8 cellular contexts compared by ENCODE assay signal in genomic region chr2:20050104-20050711, GRCh38. TPM values are rescaled to one million over a fixed set of nuclear protein-coding genes. Genes with fewer than 3 reads are reported as not detected.
DNase-seq lines count a peak whose midpoint lies in the region; ATAC-seq and TF ChIP-seq lines count a peak whose summit lies in the region.

No MANE protein-coding gene starts in this region.

- H4K8ac ChIP-seq in IMR-90 (ENCODE audit: low read depth in 2 of 2, low read length in 2 of 2) = peak overlapping the region; percentile 43 to 63; a peak in 3 of 4 replicates

- H2BK15ac ChIP-seq in IMR-90 (ENCODE audit: low read depth, low read length) = 0 out of 3 replicates have a peak overlapping the region, but pooled peaks have one; percentile 11

- WGBS in IMR-90 (ENCODE audit: extremely low coverage in 2 of 2, insufficient read length in 1 of 2), 2 experiments = 0% methylated on average over 3 of the region's 11 CpGs; no CpG with 5 or more reads in 1 of the 2 experiments
- 3% methylated on average over 11 of the region's 11 CpGs for WGBS in mammary epithelial cell (ENCODE audit: low coverage, missing lambda C conversion rate)

- in situ Hi-C loops in IMR-90 (cut with MboI; ENCODE audit: low sequenced_read_pairs) = no loop called here
- in situ Hi-C loops in mammary epithelial cell (cut with MboI; ENCODE audit: low sequenced_read_pairs in 2 of 2) = no loop called here

- peak overlapping the region; percentile 66 for H3K18ac ChIP-seq in IMR-90 (ENCODE audit: low read depth, low read length)

- H2BK5ac ChIP-seq in IMR-90 (ENCODE audit: low read depth, low read length, poor library complexity, severe bottlenecking) = peak overlapping the region; percentile 87

- H2BK120ac ChIP-seq in IMR-90 (ENCODE audit: low read depth, low read length) = no peak overlapping the region; the same call in 1 of the 2 replicates

- CTCF ChIA-PET in IMR-90 (lab: Yijun Ruan, JAX) (interaction anchor here (0.7 to 1.8 kb wide), 2 partner anchors 17 to 44 kb away, joined by 3 to 5 read pairs; no protein-coding TSS in a partner anchor), mammary epithelial cell (lab: Charles Lee; ENCODE audit: low non-redundant PET) (interaction anchor here (1.5 kb wide), 1 partner anchor 34 kb away, joined by 7 read pairs; no protein-coding TSS in a partner anchor)

- H3K4me3 ChIP-seq in BLaER1 = peak overlapping the region; percentile 90
- peak overlapping the region; percentile 77 for H3K4me3 ChIP-seq in IMR-90 (ENCODE audit: insufficient read depth, low read depth, low read length)
- peak overlapping the region; percentile 75 to 97 (median 87) for H3K4me3 ChIP-seq in mammary epithelial cell (replicated peaks in 1 of 3; ENCODE audit: insufficient read depth in 1 of 3, low read depth in 2 of 3, low read length in 3 of 3)
- H3K4me3 ChIP-seq in vagina = peak overlapping the region; percentile 74 to 89

- H3K27me3 Mint-ChIP-seq in memory B cell (peaks cover 5% of the 10 kb centered on the region), progenitor cell of endocrine pancreas (no peaks in the 10 kb centered on the region)

- H3K36me3 ChIP-seq in BLaER1 (peaks cover 12% of the 10 kb centered on the region; the same call in 1 of the 2 replicates), IMR-90 (ENCODE audit: control insufficient read depth, insufficient read depth, low read length) (peaks cover 5% of the 10 kb centered on the region; the same call in 1 of the 2 replicates), mammary epithelial cell (ENCODE audit: insufficient read depth, low read length) (no peaks in the 10 kb centered on the region), vagina (no peaks in the 10 kb centered on the region)

- H3K79me1 ChIP-seq in IMR-90 (ENCODE audit: low read depth in 1 of 2, low read length in 2 of 2) = peaks cover 0 to 38% of the 10 kb centered on the region in 2 experiments; a peak in 2 of 4 replicates

- H3K4me1 Mint-ChIP-seq in memory B cell (peaks cover 20% of the 10 kb centered on the region), progenitor cell of endocrine pancreas (ENCODE audit: low read depth) (peaks cover 39% of the 10 kb centered on the region)

- TF ChIP-seq RAD21 in IMR-90 (IDR thresholded peaks at IDR 0.05; ENCODE audit: low read length) = no peak

- TF ChIP-seq POLR2A in IMR-90 (IDR thresholded peaks at IDR 0.05; ENCODE audit: low read depth, low read length) = no peak
- TF ChIP-seq POLR2A in vagina (IDR thresholded peaks at IDR 0.05) = no peak

- TF ChIP-seq CTCF in IMR-90 (conservative IDR thresholded peaks at IDR 0.05; ENCODE audit: low read depth, low read length) = no peak
- no peak for TF ChIP-seq CTCF in mammary epithelial cell (conservative IDR thresholded peaks at IDR 0.05 in 1 of 2, IDR thresholded peaks at IDR 0.05 in 1 of 2; ENCODE audit: extremely low read depth in 1 of 2, insufficient read depth in 1 of 2, low read depth in 1 of 2, low read length in 2 of 2)
- TF ChIP-seq CTCF in vagina (IDR thresholded peaks at IDR 0.05) = no peak
- no peak for TF ChIP-seq CTCF in progenitor cell of endocrine pancreas (IDR thresholded peaks at IDR 0.05; ENCODE audit: unreplicated experiment)

- BruUV-seq in IMR-90 (replicated peaks; lab: Mats Ljungman, UMichigan) (no TSS peak), mammary epithelial cell (replicated peaks; lab: Mats Ljungman, UMichigan) (no TSS peak)

- no peaks in the 10 kb centered on the region for H3K27me3 ChIP-seq in BLaER1
- H3K27me3 ChIP-seq in IMR-90 (ENCODE audit: control insufficient read depth, insufficient read depth, low read length) = no peaks in the 10 kb centered on the region
- H3K27me3 ChIP-seq in mammary epithelial cell (ENCODE audit: insufficient read depth, low read length) = no peaks in the 10 kb centered on the region
- no peaks in the 10 kb centered on the region for H3K27me3 ChIP-seq in vagina

- H3K56ac ChIP-seq in IMR-90 (ENCODE audit: extremely low read depth, insufficient read depth, low read length) = peak overlapping the region; percentile 90

- peak overlapping the region; percentile 96 for H3K4ac ChIP-seq in IMR-90 (ENCODE audit: low read depth, low read length)

- H2AK5ac ChIP-seq in IMR-90 (ENCODE audit: low read depth, low read length) = peak overlapping the region; percentile 87

- H3K4me2 ChIP-seq in BLaER1 (peak overlapping the region; percentile 89), IMR-90 (ENCODE audit: low read depth, low read length) (peak overlapping the region; percentile 93), mammary epithelial cell (ENCODE audit: insufficient read depth, low read depth, low read length) (peak overlapping the region; percentile 93)

- peak overlapping the region; percentile 59 for H3K23ac ChIP-seq in IMR-90 (ENCODE audit: low read depth, low read length)

- ATAC-seq in GM18868 (IDR thresholded peaks at IDR 0.05; ENCODE audit: unreplicated experiment) (peak; percentile 33), IMR-90 (ENCODE audit: low read depth) (no peak), memory B cell (ENCODE audit: low read depth) (peak; percentile 59)

- H3K9me3 Mint-ChIP-seq in memory B cell = no peaks in the 10 kb centered on the region
- no peaks in the 10 kb centered on the region for H3K9me3 Mint-ChIP-seq in progenitor cell of endocrine pancreas (ENCODE audit: low read depth)

- H3K14ac ChIP-seq in IMR-90 (replicated peaks; ENCODE audit: low read depth, low read length) = peak overlapping the region; percentile 39

- peaks cover 31% of the 10 kb centered on the region for H4K20me1 ChIP-seq in BLaER1
- H4K20me1 ChIP-seq in IMR-90 (ENCODE audit: insufficient read depth, low read length) = peaks cover 52% of the 10 kb centered on the region
- no peaks in the 10 kb centered on the region for H4K20me1 ChIP-seq in mammary epithelial cell (ENCODE audit: insufficient read depth, low read length)

- no peak overlapping the region for H3K27ac Mint-ChIP-seq in memory B cell
- H3K27ac Mint-ChIP-seq in progenitor cell of endocrine pancreas = no peak overlapping the region

- H3K36me3 Mint-ChIP-seq in memory B cell (no peaks in the 10 kb centered on the region), progenitor cell of endocrine pancreas (ENCODE audit: insufficient read depth) (peaks cover 4% of the 10 kb centered on the region)

- peak overlapping the region; percentile 68 for H4K5ac ChIP-seq in IMR-90 (ENCODE audit: low read depth, low read length)

- peaks cover 2% of the 10 kb centered on the region for H3K9me1 ChIP-seq in IMR-90 (ENCODE audit: insufficient read depth, low read length)

- intact Hi-C loops in IMR-90 (cut with micrococcal nuclease) = loop anchor here (1.0 kb wide), 1 partner anchor 12 kb away; no protein-coding TSS in a partner anchor
- intact Hi-C loops in mammary epithelial cell (cut with micrococcal nuclease) = loop anchor here (1.0 to 5.0 kb wide), 4 partner anchors 35 to 181 kb away; no protein-coding TSS in a partner anchor
- intact Hi-C loops in vagina (cut with DNase I) = no loop called here

- H4K91ac ChIP-seq in IMR-90 (ENCODE audit: insufficient read depth, low read depth, low read length) = peak overlapping the region; percentile 72; the same call in 1 of the 2 replicates

- H2BK20ac ChIP-seq in IMR-90 (ENCODE audit: low read depth, low read length) = no peak overlapping the region

- dilution Hi-C loops in IMR-90 (cut with HindIII; ENCODE audit: low sequenced_read_pairs, unreplicated experiment) = no loop called here
- dilution Hi-C loops in mammary epithelial cell (cut with HindIII; ENCODE audit: low sequenced_read_pairs) = no loop called here

- no peak overlapping the region for H3K4me3 Mint-ChIP-seq in memory B cell
- H3K4me3 Mint-ChIP-seq in progenitor cell of endocrine pancreas (ENCODE audit: low read depth) = no peak overlapping the region

- H2AK9ac ChIP-seq in IMR-90 (replicated peaks; ENCODE audit: low read depth, low read length, poor library complexity) = peak overlapping the region; percentile 92

- POLR2A ChIA-PET in IMR-90 (lab: Charles Lee; ENCODE audit: unreplicated experiment) = interaction anchor here (0.5 to 1.5 kb wide), 3 partner anchors 13 to 44 kb away, joined by 3 to 7 read pairs (median 6); no protein-coding TSS in a partner anchor

- H2AFZ ChIP-seq in IMR-90 (replicated peaks; ENCODE audit: low read length, poor library complexity) (peak overlapping the region; percentile 1), mammary epithelial cell (ENCODE audit: low read depth, low read length) (no peak overlapping the region)

- peaks cover 59% of the 10 kb centered on the region for H3K79me2 ChIP-seq in mammary epithelial cell (ENCODE audit: insufficient read depth, low read length)

- DNase-seq in IMR-90 (peak; percentile 88), RPMI7951 (ENCODE audit: low read depth) (peak; percentile 68), mammary epithelial cell (peak; percentile 84), memory B cell (ENCODE audit: low spot score in 2 of 2) (peak; percentile 35 to 67), vagina (ENCODE audit: extremely low spot score in 2 of 2) (no peak), progenitor cell of endocrine pancreas (ENCODE audit: low spot score, unreplicated experiment) (no peak)

- peak overlapping the region; percentile 92 for H3K9ac ChIP-seq in BLaER1
- H3K9ac ChIP-seq in IMR-90 (ENCODE audit: low read depth, low read length) = peak overlapping the region; percentile 94
- peak overlapping the region; percentile 98 for H3K9ac ChIP-seq in mammary epithelial cell (ENCODE audit: insufficient read depth, low read length)

- H3K9me3 ChIP-seq in BLaER1 (no peaks in the 10 kb centered on the region), IMR-90 (ENCODE audit: control insufficient read depth, insufficient read depth, low read length) (no peaks in the 10 kb centered on the region), mammary epithelial cell (replicated peaks; ENCODE audit: insufficient read depth, low read length) (no peaks in the 10 kb centered on the region), vagina (no peaks in the 10 kb centered on the region)

- H3K27ac ChIP-seq in BLaER1 (peak overlapping the region; percentile 85), IMR-90 (ENCODE audit: insufficient read depth, low read length) (peak overlapping the region; percentile 97), mammary epithelial cell (ENCODE audit: insufficient read depth, low read depth, low read length) (peak overlapping the region; percentile 93), vagina (peak overlapping the region; percentile 97)

- H3K4me1 ChIP-seq in BLaER1 (peaks cover 24% of the 10 kb centered on the region), IMR-90 (ENCODE audit: control insufficient read depth, insufficient read depth, low read length) (peaks cover 2% of the 10 kb centered on the region; the same call in 1 of the 2 replicates), mammary epithelial cell (ENCODE audit: insufficient read depth, low read length) (peaks cover 22% of the 10 kb centered on the region), vagina (peaks cover 45% of the 10 kb centered on the region)

RNA-seq across cellular contexts. Expression of gene LAPTM4A, which starts 1.2 kb away (rescaled TPM):
- total RNA-seq in IMR-90 (2012; rRNA removed) (97.7 and 221 TPM in 2 replicates), mammary epithelial cell (100 to 1,000 TPM; 160 to 162 TPM), vagina (172 TPM), progenitor cell of endocrine pancreas (241 and 251 TPM in 2 replicates)
- polyA plus RNA-seq in IMR-90 (2012; rRNA removed) (378 and 401 TPM in 2 replicates), mammary epithelial cell (223 TPM)
- polyA plus RNA-seq in IMR-90 (2012; cell fraction: cytosol; rRNA removed) = 100 and 185 TPM in 2 replicates
- 33.9 and 158 TPM in 2 replicates for polyA plus RNA-seq in IMR-90 (2012; cell fraction: nucleus; rRNA removed; ENCODE audit: low replicate concordance)
- total RNA-seq in RPMI7951 (2014; rRNA removed; shearing (Covaris generic)) = 218 and 267 TPM in 2 replicates
- 181 TPM for polyA minus RNA-seq in mammary epithelial cell

RNA-seq across cellular contexts. Expression of gene MATN3, which starts 37.7 kb away (rescaled TPM):
- total RNA-seq in IMR-90 (2012; rRNA removed) (0.90 and 1.1 TPM in 2 replicates), mammary epithelial cell (1 to 10 TPM; 4.8 TPM), vagina (3.9 TPM), progenitor cell of endocrine pancreas (2.5 and 3.1 TPM in 2 replicates)
- polyA plus RNA-seq in IMR-90 (2012; rRNA removed) (2.2 and 3.0 TPM in 2 replicates), mammary epithelial cell (3.4 TPM)
- 2.3 and 2.8 TPM in 2 replicates for polyA plus RNA-seq in IMR-90 (2012; cell fraction: cytosol; rRNA removed)
- polyA plus RNA-seq in IMR-90 (2012; cell fraction: nucleus; rRNA removed; ENCODE audit: low replicate concordance) = 1.1 and 1.9 TPM in 2 replicates
- total RNA-seq in RPMI7951 (2014; rRNA removed; shearing (Covaris generic)) = 5.3 and 6.0 TPM in 2 replicates
- polyA minus RNA-seq in mammary epithelial cell = not detected

Comparison
In these comparisons a context has a peak if more than half of its experiments do, and no peak if none do; other contexts are left out.
1. DNase-seq: peak in IMR-90 (single experiment), RPMI7951 (single experiment), mammary epithelial cell (single experiment) and memory B cell (2 of 2); none in vagina (0 of 2) and progenitor cell of endocrine pancreas (single experiment).
2. Peak in every context shown above with its lines, with median percentiles within 50 percentile points of each other: H3K27ac ChIP-seq, H3K4me2 ChIP-seq, H3K4me3 ChIP-seq and H3K9ac ChIP-seq.